Comparison of ENCODE assay signal across 8 cellular contexts in the genomic region with DNA sequence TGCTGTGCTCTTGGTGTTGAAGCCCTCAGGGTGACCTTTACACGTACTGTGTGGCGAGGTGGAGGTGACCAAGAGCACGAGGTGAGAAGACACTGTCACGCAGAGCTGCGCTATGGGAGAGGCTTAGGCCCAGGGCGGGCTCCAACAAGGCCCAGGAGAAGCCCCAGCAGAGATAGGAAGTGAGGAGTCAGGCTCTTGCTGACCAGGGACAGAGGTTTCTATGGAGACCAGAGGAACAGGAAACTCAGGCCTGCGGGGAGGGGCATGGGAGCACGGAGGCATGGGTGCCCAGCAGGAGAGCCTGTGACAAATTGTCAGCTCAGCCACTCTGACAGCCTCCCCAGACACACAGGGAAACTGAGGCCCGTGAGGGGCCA. TPM values are rescaled to one million over a fixed set of nuclear protein-coding genes. Genes with fewer than 3 reads are reported as not detected.
A peak's percentile ranks its signal among the peaks of the same experiment; 100 is the strongest.
DNase-seq lines count a peak whose midpoint lies in the region; TF ChIP-seq lines count a peak whose summit lies in the region.

No MANE protein-coding gene starts in this region.

- peak overlapping the region; percentile 67 for H4K91ac ChIP-seq in mesenchymal stem cell (ENCODE audit: low read length)

- peak overlapping the region; percentile 66 for H2BK15ac ChIP-seq in mesenchymal stem cell (ENCODE audit: low read depth, poor library complexity, severe bottlenecking)

- peak overlapping the region; percentile 27 for H4K8ac ChIP-seq in mesenchymal stem cell (ENCODE audit: low read length)

- no peak overlapping the region for H2BK5ac ChIP-seq in mesenchymal stem cell (ENCODE audit: low read depth, low read length, poor library complexity, severe bottlenecking)

- peak overlapping the region; percentile 98; the same call in 1 of the 2 replicates for H3K9ac ChIP-seq in OCI-LY1 (ENCODE audit: low read length)
- H3K9ac ChIP-seq in mesenchymal stem cell (ENCODE audit: low read length) = peak overlapping the region; percentile 42

- H3K36me3 ChIP-seq in OCI-LY1 (ENCODE audit: insufficient read depth, low read length) (peaks cover 7% of the 10 kb centered on the region; the same call in 1 of the 2 replicates), mesenchymal stem cell (ENCODE audit: control insufficient read depth in 1 of 2, insufficient read depth in 2 of 2, low read depth in 1 of 2, low read length in 2 of 2) (peaks cover 2 to 27% of the 10 kb centered on the region in 2 experiments), vagina (no peaks in the 10 kb centered on the region), hepatocyte (replicated peaks; ENCODE audit: insufficient read depth, low read depth) (no peaks in the 10 kb centered on the region)

- DNase-seq in COLO829 (ENCODE audit: low spot score) (peak; percentile 91), mesenchymal stem cell (peak; percentile 91), vagina (ENCODE audit: extremely low spot score in 2 of 2) (no peak), dedifferentiated amniotic fluid mesenchymal stem cell (ENCODE audit: extremely low spot score) (no peak), hepatocyte (ENCODE audit: low spot score) (no peak), GM10266 (ENCODE audit: extremely low spot score) (no peak)

- intact Hi-C loops in vagina (cut with DNase I) = no loop called here

- H2AFZ ChIP-seq in OCI-LY1 (ENCODE audit: low read length) (no peak overlapping the region), mesenchymal stem cell (ENCODE audit: low read depth, low read length) (no peak overlapping the region), hepatocyte (no peak overlapping the region)

- peak overlapping the region; percentile 15 for H2AK5ac ChIP-seq in mesenchymal stem cell (ENCODE audit: low read length, severe bottlenecking)

- peak overlapping the region in 1 of 2 experiments; percentile 96 for H3K4ac ChIP-seq in mesenchymal stem cell (ENCODE audit: low read depth in 1 of 2, low read length in 2 of 2)

- 40% methylated on average over 9 of the region's 9 CpGs for WGBS in mesenchymal stem cell
- WGBS in hepatocyte (ENCODE audit: low lambda C conversion rate, missing lambda C conversion rate) = 67% methylated on average over 9 of the region's 9 CpGs

- no peaks in the 10 kb centered on the region for H3F3A ChIP-seq in OCI-LY1 (ENCODE audit: insufficient read depth, low read length)

- peaks cover 20% of the 10 kb centered on the region for H3K79me1 ChIP-seq in mesenchymal stem cell (replicated peaks; ENCODE audit: low read length, poor library complexity, severe bottlenecking)

- peak overlapping the region; percentile 84 for H3K4me3 ChIP-seq in OCI-LY1 (ENCODE audit: low read depth, low read length, poor library complexity, severe bottlenecking)
- H3K4me3 ChIP-seq in mesenchymal stem cell (ENCODE audit: insufficient read depth in 1 of 2, low read depth in 1 of 2, low read length in 2 of 2) = peak overlapping the region in 1 of 2 experiments; percentile 10
- no peak overlapping the region for H3K4me3 ChIP-seq in vagina
- no peak overlapping the region for H3K4me3 ChIP-seq in hepatocyte

- peak overlapping the region in 1 of 2 experiments; percentile 82 for H3K14ac ChIP-seq in mesenchymal stem cell (ENCODE audit: low read length in 2 of 2)

- no peak for TF ChIP-seq POLR2A in vagina (IDR thresholded peaks at IDR 0.05)

- H3K18ac ChIP-seq in mesenchymal stem cell (ENCODE audit: low read depth in 1 of 2, low read length in 2 of 2) = peak overlapping the region; percentile 37 to 96

- H4K20me1 ChIP-seq in OCI-LY1 (ENCODE audit: insufficient read depth, low read length) (no peaks in the 10 kb centered on the region), hepatocyte (ENCODE audit: insufficient read depth, poor library complexity, severe bottlenecking) (peaks cover 4% of the 10 kb centered on the region)

- no peaks in the 10 kb centered on the region for H3K9me2 ChIP-seq in OCI-LY1 (ENCODE audit: low read depth, low read length)
- no peaks in the 10 kb centered on the region for H3K9me2 ChIP-seq in hepatocyte (replicated peaks; ENCODE audit: insufficient read depth)

- H3K27ac ChIP-seq in OCI-LY1 (ENCODE audit: low read depth, low read length, poor library complexity, severe bottlenecking) (peak overlapping the region; percentile 95), cingulate gyrus (ENCODE audit: low read depth, low read length) (peak overlapping the region; percentile 83), mesenchymal stem cell (ENCODE audit: low read length, poor library complexity, severe bottlenecking) (peak overlapping the region; percentile 59), vagina (peak overlapping the region; percentile 70), hepatocyte (no peak overlapping the region)

- H3K27me3 ChIP-seq in OCI-LY1 (ENCODE audit: insufficient read depth, low read length) = no peaks in the 10 kb centered on the region
- no peaks in the 10 kb centered on the region for H3K27me3 ChIP-seq in mesenchymal stem cell (ENCODE audit: control insufficient read depth in 1 of 2, insufficient read depth in 1 of 2, low read length in 2 of 2)
- no peaks in the 10 kb centered on the region for H3K27me3 ChIP-seq in vagina
- no peaks in the 10 kb centered on the region for H3K27me3 ChIP-seq in hepatocyte

- H3K79me2 ChIP-seq in OCI-LY1 (ENCODE audit: insufficient read depth, low read length) (peaks cover 8% of the 10 kb centered on the region; the same call in 1 of the 2 replicates), hepatocyte (peaks cover 38% of the 10 kb centered on the region)

- peak overlapping the region in 1 of 2 experiments; percentile 94 for H2BK12ac ChIP-seq in mesenchymal stem cell (ENCODE audit: low read length in 2 of 2)

- H3K4me1 ChIP-seq in OCI-LY1 (ENCODE audit: insufficient read depth, low read length, severe bottlenecking) (peaks cover 50% of the 10 kb centered on the region), mesenchymal stem cell (ENCODE audit: control insufficient read depth, insufficient read depth, low read depth, low read length) (peaks cover 60% of the 10 kb centered on the region), vagina (peaks cover 46% of the 10 kb centered on the region), hepatocyte (ENCODE audit: insufficient read depth) (peaks cover 14% of the 10 kb centered on the region)

- H3K4me2 ChIP-seq in OCI-LY1 (ENCODE audit: low read length) = peak overlapping the region; percentile 98
- peak overlapping the region; percentile 44 for H3K4me2 ChIP-seq in mesenchymal stem cell (ENCODE audit: low read length, poor library complexity, severe bottlenecking)
- no peak overlapping the region for H3K4me2 ChIP-seq in hepatocyte

- no peak overlapping the region for H2BK120ac ChIP-seq in mesenchymal stem cell (ENCODE audit: low read depth, low read length)

- H3K9me3 ChIP-seq in OCI-LY1 (ENCODE audit: low read length) (no peaks in the 10 kb centered on the region), mesenchymal stem cell (ENCODE audit: control insufficient read depth, low read length) (no peaks in the 10 kb centered on the region), vagina (no peaks in the 10 kb centered on the region), hepatocyte (ENCODE audit: low read depth) (no peaks in the 10 kb centered on the region)

- TF ChIP-seq CTCF in OCI-LY1 (IDR thresholded peaks at IDR 0.05; ENCODE audit: low read length) (no peak), vagina (IDR thresholded peaks at IDR 0.05) (no peak), hepatocyte (IDR thresholded peaks at IDR 0.05; ENCODE audit: poor library complexity) (no peak), GM10266 (IDR thresholded peaks at IDR 0.05; ENCODE audit: control insufficient read depth, insufficient read depth, low read depth, missing control alignments) (no peak)

- no peak overlapping the region for H3K23ac ChIP-seq in mesenchymal stem cell (ENCODE audit: low read length in 2 of 2)

RNA-seq across cellular contexts. Expression of a gene that starts 15.8 kb away (rescaled TPM):
- polyA plus RNA-seq in mesenchymal stem cell (2013, experiment 1 of 2) = 40.1 TPM
- 38.8 TPM for polyA plus RNA-seq in mesenchymal stem cell (2013, experiment 2 of 2)
- 78.8 TPM for total RNA-seq in vagina
- 26.6 and 28.2 TPM in 2 replicates for total RNA-seq in hepatocyte
- 42.9 and 52.4 TPM in 2 replicates for polyA plus RNA-seq in hepatocyte

RNA-seq across cellular contexts. Expression of a gene that starts 18.4 kb away (rescaled TPM):
- 777 TPM for polyA plus RNA-seq in mesenchymal stem cell (2013, experiment 1 of 2)
- 775 TPM for polyA plus RNA-seq in mesenchymal stem cell (2013, experiment 2 of 2)
- total RNA-seq in vagina (142 TPM), hepatocyte (515 and 562 TPM in 2 replicates)
- 1,225 and 1,549 TPM in 2 replicates for polyA plus RNA-seq in hepatocyte

RNA-seq across cellular contexts. Expression of a gene that starts 28.6 kb away (rescaled TPM):
- 0.08 TPM for polyA plus RNA-seq in mesenchymal stem cell (2013, experiment 1 of 2)
- polyA plus RNA-seq in mesenchymal stem cell (2013, experiment 2 of 2) = 0.07 TPM
- not detected for total RNA-seq in vagina
- 0.30 and 0.84 TPM in 2 replicates for total RNA-seq in hepatocyte
- polyA plus RNA-seq in hepatocyte = 0.30 TPM in 1 of 2 replicates, not detected in the other

Comparison
In these comparisons a context has a peak if more than half of its experiments do, and no peak if none do; other contexts are left out.
1. DNase-seq: peak in COLO829 (single experiment) and mesenchymal stem cell (single experiment); none in vagina (0 of 2), dedifferentiated amniotic fluid mesenchymal stem cell (single experiment), hepatocyte (single experiment) and GM10266 (single experiment).